Comparison of ENCODE assay signal across 8 cellular contexts in the genomic region with DNA sequence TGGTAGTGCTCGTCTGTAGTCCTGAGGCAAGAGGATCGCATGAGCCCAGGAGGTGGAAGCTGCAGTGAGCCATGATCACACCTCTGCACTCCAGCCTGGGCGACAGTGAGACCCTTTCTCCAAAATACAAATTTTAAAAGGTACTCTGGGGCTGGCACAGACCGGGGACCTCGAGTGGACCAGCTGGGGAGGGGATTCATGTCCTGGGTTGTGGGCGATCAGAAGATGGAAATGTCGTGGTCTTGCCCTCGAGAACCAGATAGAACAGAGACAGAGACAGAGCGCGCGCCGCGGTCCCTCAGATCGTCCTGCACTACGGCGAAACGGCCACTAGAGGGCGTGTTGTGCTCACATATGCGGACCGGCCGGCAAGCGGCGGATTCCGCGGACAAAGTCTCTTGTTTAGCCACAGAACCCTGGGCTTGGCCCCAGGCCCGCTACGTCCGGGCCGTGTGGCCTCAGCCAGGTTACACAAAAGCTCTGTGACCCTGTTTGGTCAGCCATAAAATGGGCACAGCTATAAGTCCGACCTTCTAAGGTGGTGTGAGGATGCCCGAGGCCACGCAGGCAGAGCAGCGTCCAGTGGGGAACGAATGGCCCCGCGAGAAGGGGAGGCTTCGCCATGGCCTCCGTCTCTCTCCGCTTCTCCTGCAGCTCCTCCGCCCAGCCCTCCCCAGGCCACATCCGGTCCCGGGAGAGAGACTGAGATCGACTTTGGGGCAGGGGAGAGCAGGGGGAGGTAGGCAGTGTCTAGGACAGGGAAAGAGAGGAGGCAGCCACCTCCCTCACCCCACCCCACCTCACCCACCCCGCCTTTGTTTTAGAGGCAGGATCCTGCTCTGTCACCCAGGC. TPM values are rescaled to one million over a fixed set of nuclear protein-coding genes. Genes with fewer than 3 reads are reported as not detected.
DNase-seq lines count a peak whose midpoint lies in the region; ATAC-seq, FAIRE-seq and TF ChIP-seq lines count a peak whose summit lies in the region.

No MANE protein-coding gene starts in this region.

- H3K27me3 ChIP-seq in NT2/D1 (ENCODE audit: insufficient read depth, insufficient read length) = peaks cover 9% of the 10 kb centered on the region
- H3K27me3 ChIP-seq in endothelial cell of umbilical vein (ENCODE audit: control insufficient read depth in 2 of 2, insufficient read depth in 2 of 2, low read length in 2 of 2) = peaks cover 0 to 2% of the 10 kb centered on the region in 2 experiments

- H3K4me2 ChIP-seq in endothelial cell of umbilical vein (ENCODE audit: insufficient read depth, low read length) = peak overlapping the region; percentile 81

- ATAC-seq in GM18909 (IDR thresholded peaks at IDR 0.05; ENCODE audit: poor library complexity, unreplicated experiment) = no peak

- FAIRE-seq in HTR-8/SVneo (lab: Jason Lieb, UNC) = peak; percentile 88
- peak; percentile 94 for FAIRE-seq in endothelial cell of umbilical vein (lab: Jason Lieb, UNC)

- peak overlapping the region; percentile 97 for H2AFZ ChIP-seq in endothelial cell of umbilical vein (ENCODE audit: low read depth, low read length)

- no peaks in the 10 kb centered on the region for H4K20me1 ChIP-seq in endothelial cell of umbilical vein (replicated peaks; ENCODE audit: control insufficient read depth, extremely low read depth, insufficient read depth, low read length)

- DNase-seq in DMS 273 (lab: John Stamatoyannopoulos, UW; ENCODE audit: unreplicated experiment) = peak; percentile 91
- peak; percentile 81 for DNase-seq in HTR-8/SVneo (ENCODE audit: insufficient read length, low spot score)
- DNase-seq in NT2/D1 (ENCODE audit: low read depth, low spot score) = peak; percentile 85
- DNase-seq in activated CD8-positive, alpha-beta memory T cell treated with anti-CD3 and anti-CD28 coated beads, Interleukin-2, amount 50 U/mL, for 4 hours = peak; percentile 87
- DNase-seq in endothelial cell of umbilical vein (ENCODE audit: low read depth, low spot score) = peak; percentile 74
- DNase-seq in middle frontal gyrus (ENCODE audit: extremely low spot score, low spot score) = peak; percentile 47
- DNase-seq in stimulated activated CD8-positive, alpha-beta memory T cell treated with anti-CD3 and anti-CD28 coated beads, Interleukin-15, amount 100 ng/mL, for 4 hours (ENCODE audit: low read depth in 2 of 2) = peak; percentile 58 to 66

- POLR2A ChIA-PET in endothelial cell of umbilical vein (lab: Charles Lee) = no interaction called here

- H3K4me3 ChIP-seq in NT2/D1 (ENCODE audit: insufficient read length, low read depth) (peak overlapping the region; percentile 38), endothelial cell of umbilical vein (replicated peaks in 1 of 3; ENCODE audit: insufficient read depth in 1 of 3, low read depth in 1 of 3, low read length in 3 of 3) (peak overlapping the region in 2 of 3 experiments; percentile 18 to 35)

- TF ChIP-seq POLR2A in endothelial cell of umbilical vein (IDR thresholded peaks at IDR 0.05; ENCODE audit: low read depth, low read length) = no peak

- peak; percentile 91 to 95 for TF ChIP-seq CTCF in endothelial cell of umbilical vein (IDR thresholded peaks at IDR 0.05; ENCODE audit: extremely low read depth in 1 of 2, insufficient read depth in 1 of 2, low read depth in 1 of 2, low read length in 2 of 2)

- intact Hi-C loops in endothelial cell of umbilical vein (cut with micrococcal nuclease) = loop anchor here (1.0 to 2.0 kb wide), 3 partner anchors 40 to 271 kb away; no protein-coding TSS in a partner anchor

- CTCF ChIA-PET in endothelial cell of umbilical vein (lab: Charles Lee) = interaction anchor here (0.6 to 3.2 kb wide), 10 partner anchors 10 to 127 kb away, joined by 3 to 19 read pairs (median 4); a partner anchor contains a TSS

- no peaks in the 10 kb centered on the region for H3K79me2 ChIP-seq in endothelial cell of umbilical vein (ENCODE audit: control insufficient read depth, insufficient read depth, low read length)

- H3K9me3 ChIP-seq in NT2/D1 (ENCODE audit: insufficient read depth, low read length) = no peaks in the 10 kb centered on the region
- H3K9me3 ChIP-seq in endothelial cell of umbilical vein (replicated peaks; ENCODE audit: control insufficient read depth, insufficient read depth, low read length) = no peaks in the 10 kb centered on the region

- no peak overlapping the region for H3K27ac ChIP-seq in endothelial cell of umbilical vein (ENCODE audit: insufficient read depth, low read depth, low read length)

- peak overlapping the region; percentile 76 for H3K9ac ChIP-seq in NT2/D1 (ENCODE audit: insufficient read length, low read depth)
- peak overlapping the region; percentile 62 for H3K9ac ChIP-seq in endothelial cell of umbilical vein (replicated peaks; ENCODE audit: extremely low read depth, insufficient read depth, low read length)

- H3K4me1 ChIP-seq in NT2/D1 (ENCODE audit: insufficient read depth, insufficient read length) (peaks cover 9% of the 10 kb centered on the region), endothelial cell of umbilical vein (ENCODE audit: control insufficient read depth, extremely low read depth, insufficient read depth, low read length) (peaks cover 2% of the 10 kb centered on the region)

- no peaks in the 10 kb centered on the region for H3K9me1 ChIP-seq in endothelial cell of umbilical vein (replicated peaks; ENCODE audit: control insufficient read depth, extremely low read depth, insufficient read depth, low read length)

- BruUV-seq in endothelial cell of umbilical vein (replicated peaks; lab: Mats Ljungman, UMichigan) = no TSS peak

- H3K36me3 ChIP-seq in NT2/D1 (ENCODE audit: insufficient read depth, insufficient read length, low read length) (no peaks in the 10 kb centered on the region), endothelial cell of umbilical vein (ENCODE audit: control insufficient read depth in 2 of 2, extremely low read depth in 1 of 2, insufficient read depth in 2 of 2, low read length in 2 of 2) (no peaks in the 10 kb centered on the region)

- dilution Hi-C loops in endothelial cell of umbilical vein (cut with MboI; ENCODE audit: extremely low pct_ligation_motif_present, low sequenced_read_pairs) = no loop called here

TF ChIP-seq in endothelial cell of umbilical vein, 7 proteins besides CTCF, POLR2A, EP300 and RAD21:
- TF ChIP-seq, protein P1, sequence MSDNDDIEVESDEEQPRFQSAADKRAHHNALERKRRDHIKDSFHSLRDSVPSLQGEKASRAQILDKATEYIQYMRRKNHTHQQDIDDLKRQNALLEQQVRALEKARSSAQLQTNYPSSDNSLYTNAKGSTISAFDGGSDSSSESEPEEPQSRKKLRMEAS (IDR thresholded peaks at IDR 0.05; ENCODE audit: insufficient read depth, insufficient read length) = no peak
- TF ChIP-seq MYC (IDR thresholded peaks at IDR 0.05; ENCODE audit: low read depth, low read length) (no peak), POLR2AphosphoS5 (IDR thresholded peaks at IDR 0.05; ENCODE audit: insufficient read depth, low read depth, low read length) (no peak), EZH2 (IDR thresholded peaks at IDR 0.05; ENCODE audit: borderline replicate concordance, low read depth, low read length, severe bottlenecking) (no peak), GATA2 (IDR thresholded peaks at IDR 0.05; ENCODE audit: insufficient read depth, insufficient read length, low read depth, low read length) (no peak), FOS (IDR thresholded peaks at IDR 0.05; ENCODE audit: borderline replicate concordance, insufficient read depth, low read length) (no peak), JUN (IDR thresholded peaks at IDR 0.05; ENCODE audit: borderline replicate concordance, insufficient read depth, insufficient read length, low read depth) (no peak)

RNA-seq across cellular contexts. Expression of a gene that starts 14.6 kb away (rescaled TPM):
- total RNA-seq in endothelial cell of umbilical vein = 0.51 and 0.60 TPM in 2 replicates
- polyA plus RNA-seq in endothelial cell of umbilical vein = 0.19 and 0.21 TPM in 2 replicates
- polyA plus RNA-seq in endothelial cell of umbilical vein (2011; cell fraction: cytosol; rRNA removed) = 0.14 and 0.20 TPM in 2 replicates
- polyA plus RNA-seq in endothelial cell of umbilical vein (2011; cell fraction: nucleus; rRNA removed) = 0.14 and 0.17 TPM in 2 replicates
- 0.20 and 0.35 TPM in 2 replicates for polyA plus RNA-seq in endothelial cell of umbilical vein (2012)
- 0.15 and 0.34 TPM in 2 replicates for polyA minus RNA-seq in endothelial cell of umbilical vein
- not detected for polyA minus RNA-seq in endothelial cell of umbilical vein (2011; cell fraction: cytosol; rRNA and poly(A)+ RNA removed)
- polyA minus RNA-seq in endothelial cell of umbilical vein (2011; cell fraction: nucleus; rRNA and poly(A)+ RNA removed) = 0.19 TPM in 1 of 2 replicates, not detected in the other
